ENCODE assay signal across 17 cellular contexts in the genomic region with DNA sequence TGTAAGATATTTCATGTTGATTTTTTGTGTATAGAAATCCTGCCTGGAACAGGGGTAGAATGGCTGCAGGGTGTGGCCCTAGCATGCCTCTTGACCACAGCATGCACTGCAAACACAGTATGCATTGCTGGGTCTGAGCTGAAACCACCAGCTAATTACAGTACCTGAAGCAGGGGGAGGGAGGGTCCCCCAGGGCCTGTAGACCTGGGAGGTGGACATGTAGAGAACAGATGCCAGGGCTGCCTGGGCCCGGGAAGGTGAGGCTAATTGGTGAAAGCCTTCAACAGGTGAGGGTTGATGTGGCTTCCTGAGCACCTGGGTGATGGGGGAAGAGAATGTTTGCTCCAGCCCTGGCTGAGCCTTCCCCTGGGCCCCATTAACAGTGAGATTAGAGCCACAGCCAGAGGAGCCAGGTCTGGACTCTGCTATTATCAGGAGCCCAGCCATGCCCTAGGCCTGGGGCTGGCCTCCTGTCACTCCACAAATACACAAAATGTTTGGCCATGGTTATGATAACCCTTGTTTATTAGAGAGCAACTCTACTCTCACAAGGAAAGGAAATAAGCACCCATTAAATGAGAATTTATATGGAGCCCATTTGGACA.
DNase-seq lines count a peak whose midpoint lies in the region; ATAC-seq and TF ChIP-seq lines count a peak whose summit lies in the region.
"Had no signal": no experiment of that assay in that cellular context is flagged by ENCODE, and none has a peak within 500 bp of the region (broad histone marks: within the 10 kb centered on the region; RNA-seq: fewer than 3 reads in every experiment).

No MANE protein-coding gene starts in this region.

- no peaks in the 10 kb centered on the region for H3K9me3 ChIP-seq in lung (ENCODE audit: control insufficient read depth in 2 of 2, insufficient read depth in 1 of 2, low read length in 1 of 2)

- no peaks in the 10 kb centered on the region for H3K36me3 ChIP-seq in lung (ENCODE audit: control insufficient read depth in 2 of 2, insufficient read depth in 2 of 2, low read length in 2 of 2)

- ATAC-seq in lung (ENCODE audit: insufficient read depth, low FRiP score) = peak; percentile 39
- no peak for ATAC-seq in HG03565 (IDR thresholded peaks at IDR 0.05; ENCODE audit: unreplicated experiment)

- H3K4me3 ChIP-seq in lung = no peak overlapping the region

- no peak overlapping the region for H3K27ac ChIP-seq in lung (ENCODE audit: low read depth in 1 of 2, low read length in 1 of 2)

- TF ChIP-seq CTCF in lung (IDR thresholded peaks at IDR 0.05; ENCODE audit: control extremely low read depth, extremely low read depth) = no peak

- H3K4me1 ChIP-seq in lung (ENCODE audit: control insufficient read depth in 2 of 2, insufficient read depth in 2 of 2, low read length in 2 of 2) = peaks cover 0 to 8% of the 10 kb centered on the region in 2 donors

- DNase-seq in NCI-H510A treated with DMSO at 0.1 percent for 48 hours (lab: John Stamatoyannopoulos, UW) = peak; percentile 11
- DNase-seq in NCI-H510A (lab: John Stamatoyannopoulos, UW) = no peak
- peak; percentile 68 for DNase-seq in DMS153 (lab: John Stamatoyannopoulos, UW)
- peak; percentile 60 for DNase-seq in NCI-H187 treated with DMSO at 0.1 percent for 48 hours (lab: John Stamatoyannopoulos, UW)
- DNase-seq in lung (ENCODE audit: low spot score) = no peak
- DNase-seq in stimulated activated CD4-positive, alpha-beta T cell treated with anti-CD3 and anti-CD28 coated beads, Interleukin-1b, Interleukin-23, amount 100 ng/mL, for 48 hours = no peak
- DNase-seq in amniotic stem cell (lab: John Stamatoyannopoulos, UW) = no peak
- DNase-seq: CD4-positive, alpha-beta T cell; DMS53; HFFc6; KG1; NCI-H1436; NCI-H2081 treated with DMSO at 0.1 percent for 48 hours; NCI-H2227 treated with DMSO at 0.1 percent for 48 hours; NCI-H524 treated with DMSO at 0.1 percent for 48 hours; SHP77 had no signal

- no peaks in the 10 kb centered on the region for H3K27me3 ChIP-seq in lung (ENCODE audit: control insufficient read depth, insufficient read depth)

- WGBS in lung, 2 donors = 82 to 90% methylated on average over 1 of the region's 1 CpG

Comparison
In these comparisons a context has a peak if more than half of its experiments do, and no peak if none do; other contexts are left out.
1. DNase-seq: peak in NCI-H510A treated with DMSO at 0.1 percent for 48 hours (single experiment), DMS153 (single experiment) and NCI-H187 treated with DMSO at 0.1 percent for 48 hours (single experiment); none in NCI-H510A (single experiment), lung (single experiment), stimulated activated CD4-positive, alpha-beta T cell treated with anti-CD3 and anti-CD28 coated beads, Interleukin-1b, Interleukin-23, amount 100 ng/mL, for 48 hours (single experiment) and amniotic stem cell (single experiment).